In the genomic region with DNA sequence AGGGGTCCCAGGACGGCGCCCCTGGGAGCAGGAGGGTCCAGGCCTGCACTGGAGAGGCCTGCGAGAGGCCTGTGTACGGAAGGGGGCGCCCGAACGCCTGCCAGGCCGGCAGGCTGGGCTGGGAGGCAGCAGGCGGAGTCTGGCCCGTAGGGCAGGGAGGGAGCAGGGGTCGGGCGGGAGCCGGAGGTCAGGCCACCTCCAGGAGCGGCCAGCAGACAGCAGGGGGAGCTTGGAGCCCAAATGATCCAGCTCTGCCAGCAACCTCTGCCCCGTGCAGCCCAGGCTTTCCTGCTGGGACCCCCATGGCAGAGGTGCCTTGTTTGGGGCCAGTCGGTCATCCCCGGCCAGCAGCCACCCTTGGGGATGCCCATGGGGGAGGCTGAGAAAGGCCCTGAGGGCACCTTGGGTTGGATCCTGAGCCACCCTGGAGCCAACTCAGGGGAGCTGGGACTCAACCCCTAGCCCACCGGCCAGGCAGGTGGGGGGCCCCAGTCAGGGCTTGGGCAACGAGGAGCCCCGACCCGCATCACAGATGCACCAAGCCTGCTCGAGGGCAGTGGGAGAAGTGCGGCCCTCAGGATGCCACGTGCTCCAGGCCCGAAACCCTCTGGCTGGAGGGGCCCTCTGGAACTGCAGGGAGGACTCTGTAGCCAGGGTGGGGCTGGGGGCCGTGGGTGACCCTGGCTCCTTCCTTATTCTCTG, we compare ENCODE assay signal across 9 cellular contexts. TPM values are rescaled to one million over a fixed set of nuclear protein-coding genes. Genes with fewer than 3 reads are reported as not detected.
DNase-seq lines count a peak whose midpoint lies in the region; ATAC-seq and TF ChIP-seq lines count a peak whose summit lies in the region.
"Had no signal": no experiment of that assay in that cellular context is flagged by ENCODE, and none has a peak within 500 bp of the region (broad histone marks: within the 10 kb centered on the region; RNA-seq: fewer than 3 reads in every experiment).

No MANE protein-coding gene starts in this region.

- no peak for ATAC-seq in HG03280 (IDR thresholded peaks at IDR 0.05; ENCODE audit: unreplicated experiment)

- H3K79me2 ChIP-seq in neural cell (replicated peaks; ENCODE audit: insufficient read depth, low read length): no peaks in the 10 kb centered on the region

- H3K27ac ChIP-seq in neural cell (ENCODE audit: low read length): no peak overlapping the region
- H3K27ac ChIP-seq in caudate nucleus (ENCODE audit: low read depth, low read length): no peak overlapping the region

- no peaks in the 10 kb centered on the region for H3F3A ChIP-seq in neural cell (ENCODE audit: insufficient read depth, low read length, poor library complexity, severe bottlenecking)

- H3K4me2 ChIP-seq in neural cell (ENCODE audit: low read length): no peak overlapping the region

- no peaks in the 10 kb centered on the region for H3K36me3 ChIP-seq in neural cell (ENCODE audit: insufficient read depth, low read length)

- no peak for TF ChIP-seq RAD21 in neural cell (conservative IDR thresholded peaks at IDR 0.05)

- no peak overlapping the region for H3K4me3 ChIP-seq in neural cell (ENCODE audit: low read length)

- H3K9ac ChIP-seq in neural cell (ENCODE audit: low read length): no peak overlapping the region

- H3K27me3 ChIP-seq in neural cell (ENCODE audit: insufficient read depth, low read depth, low read length): no peaks in the 10 kb centered on the region

- TF ChIP-seq EP300 in neural cell (conservative IDR thresholded peaks at IDR 0.05; ENCODE audit: poor library complexity, severe bottlenecking): no peak

- no peaks in the 10 kb centered on the region for H3K4me1 Mint-ChIP-seq in endothelial cell (ENCODE audit: unreplicated experiment)

- H3K9me2 ChIP-seq in neural cell (ENCODE audit: insufficient read depth, low read length): no peaks in the 10 kb centered on the region

- H4K20me1 ChIP-seq in neural cell (ENCODE audit: insufficient read depth): no peaks in the 10 kb centered on the region

- DNase-seq in GM10266 (ENCODE audit: extremely low spot score): peak; percentile 75
- DNase-seq in MV-4-11 (lab: John Stamatoyannopoulos, UW): peak; percentile 57
- peak; percentile 94 for DNase-seq in endothelial cell (ENCODE audit: low spot score)
- DNase-seq in caudate nucleus (lab: John Stamatoyannopoulos, UW): no peak
- no peak for DNase-seq in activated effector memory CD4-positive, alpha-beta T cell treated with Interleukin-2 at 50 U/mL for 16 hours
- DNase-seq in hippocampal formation (lab: John Stamatoyannopoulos, UW): no peak

- H3K27ac Mint-ChIP-seq in endothelial cell (ENCODE audit: unreplicated experiment): no peak overlapping the region

- H3K36me3 Mint-ChIP-seq in endothelial cell (ENCODE audit: low read depth, unreplicated experiment): peaks cover 9% of the 10 kb centered on the region

- H3K27me3 Mint-ChIP-seq in endothelial cell (ENCODE audit: unreplicated experiment): peaks cover 17% of the 10 kb centered on the region

- TF ChIP-seq CTCF in GM10266 (IDR thresholded peaks at IDR 0.05; ENCODE audit: control insufficient read depth, insufficient read depth, low read depth, missing control alignments): peak; percentile 66
- peak; percentile 71 for TF ChIP-seq CTCF in endothelial cell (IDR thresholded peaks at IDR 0.05; ENCODE audit: unreplicated experiment)
- TF ChIP-seq CTCF in neural cell (IDR thresholded peaks at IDR 0.05; ENCODE audit: poor library complexity, severe bottlenecking): peak; percentile 34

- H2AFZ ChIP-seq in neural cell (ENCODE audit: low read depth, low read length): no peak overlapping the region

- H3K4me3 Mint-ChIP-seq in endothelial cell (ENCODE audit: unreplicated experiment): no peak overlapping the region

- H3K9me3 ChIP-seq in neural cell (ENCODE audit: low read length): no peaks in the 10 kb centered on the region

- H3K9me3 Mint-ChIP-seq in endothelial cell (ENCODE audit: unreplicated experiment): peaks cover 8% of the 10 kb centered on the region

TF ChIP-seq in neural cell, 6 proteins besides CTCF, POLR2A, EP300 and RAD21:
- no peak for TF ChIP-seq TAF1 (IDR thresholded peaks at IDR 0.05; ENCODE audit: low read depth)
- TF ChIP-seq, protein P1, sequence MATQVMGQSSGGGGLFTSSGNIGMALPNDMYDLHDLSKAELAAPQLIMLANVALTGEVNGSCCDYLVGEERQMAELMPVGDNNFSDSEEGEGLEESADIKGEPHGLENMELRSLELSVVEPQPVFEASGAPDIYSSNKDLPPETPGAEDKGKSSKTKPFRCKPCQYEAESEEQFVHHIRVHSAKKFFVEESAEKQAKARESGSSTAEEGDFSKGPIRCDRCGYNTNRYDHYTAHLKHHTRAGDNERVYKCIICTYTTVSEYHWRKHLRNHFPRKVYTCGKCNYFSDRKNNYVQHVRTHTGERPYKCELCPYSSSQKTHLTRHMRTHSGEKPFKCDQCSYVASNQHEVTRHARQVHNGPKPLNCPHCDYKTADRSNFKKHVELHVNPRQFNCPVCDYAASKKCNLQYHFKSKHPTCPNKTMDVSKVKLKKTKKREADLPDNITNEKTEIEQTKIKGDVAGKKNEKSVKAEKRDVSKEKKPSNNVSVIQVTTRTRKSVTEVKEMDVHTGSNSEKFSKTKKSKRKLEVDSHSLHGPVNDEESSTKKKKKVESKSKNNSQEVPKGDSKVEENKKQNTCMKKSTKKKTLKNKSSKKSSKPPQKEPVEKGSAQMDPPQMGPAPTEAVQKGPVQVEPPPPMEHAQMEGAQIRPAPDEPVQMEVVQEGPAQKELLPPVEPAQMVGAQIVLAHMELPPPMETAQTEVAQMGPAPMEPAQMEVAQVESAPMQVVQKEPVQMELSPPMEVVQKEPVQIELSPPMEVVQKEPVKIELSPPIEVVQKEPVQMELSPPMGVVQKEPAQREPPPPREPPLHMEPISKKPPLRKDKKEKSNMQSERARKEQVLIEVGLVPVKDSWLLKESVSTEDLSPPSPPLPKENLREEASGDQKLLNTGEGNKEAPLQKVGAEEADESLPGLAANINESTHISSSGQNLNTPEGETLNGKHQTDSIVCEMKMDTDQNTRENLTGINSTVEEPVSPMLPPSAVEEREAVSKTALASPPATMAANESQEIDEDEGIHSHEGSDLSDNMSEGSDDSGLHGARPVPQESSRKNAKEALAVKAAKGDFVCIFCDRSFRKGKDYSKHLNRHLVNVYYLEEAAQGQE (IDR thresholded peaks at IDR 0.05; ENCODE audit: borderline replicate concordance): no peak
- TF ChIP-seq EZH2 (IDR thresholded peaks at IDR 0.05; ENCODE audit: borderline replicate concordance, insufficient read depth, low read length, poor library complexity, severe bottlenecking): no peak
- no peak for TF ChIP-seq MXI1 (conservative IDR thresholded peaks at IDR 0.05; ENCODE audit: poor library complexity, severe bottlenecking)
- no peak for TF ChIP-seq SMC3 (conservative IDR thresholded peaks at IDR 0.05; ENCODE audit: poor library complexity)
- no peak for TF ChIP-seq POLR2AphosphoS5 (IDR thresholded peaks at IDR 0.05)

RNA-seq across cellular contexts. Expression of a gene that starts 9.6 kb away (rescaled TPM):
- not detected for total RNA-seq in endothelial cell (ENCODE audit: unreplicated experiment)
- polyA plus RNA-seq in neural cell: not detected in 2 replicates
- polyA minus RNA-seq in neural cell: not detected in 2 replicates
- total RNA-seq: T-helper 2 cell treated with Interferon-gamma antibody and Interleukin-4, amounts not matched to agents 100 ng/mL and 5 ng/mL, for 36 hours had no signal

RNA-seq across cellular contexts. Expression of a gene that starts 13.6 kb away (rescaled TPM):
- not detected for total RNA-seq in endothelial cell (ENCODE audit: unreplicated experiment)
- polyA plus RNA-seq in neural cell: not detected in 2 replicates
- not detected in 2 replicates for polyA minus RNA-seq in neural cell

RNA-seq across cellular contexts. Expression of a gene that starts 27.7 kb away (rescaled TPM):
- total RNA-seq in endothelial cell (ENCODE audit: unreplicated experiment): not detected
- polyA plus RNA-seq in neural cell: not detected in 2 replicates
- not detected in 2 replicates for polyA minus RNA-seq in neural cell

Comparison
In these comparisons a context has a peak if more than half of its experiments do, and no peak if none do; other contexts are left out.
1. DNase-seq: peak in GM10266 (single experiment), MV-4-11 (single experiment) and endothelial cell (single experiment); none in caudate nucleus (0 of 61), activated effector memory CD4-positive, alpha-beta T cell treated with Interleukin-2 at 50 U/mL for 16 hours (single experiment) and hippocampal formation (0 of 2).
2. Peak in every context shown above with its lines, with median percentiles within 50 percentile points of each other: CTCF ChIP-seq.